Comparison of ENCODE assay signal across 20 cellular contexts in genomic region chr2:144389930-144390311, GRCh38.
A peak's percentile ranks its signal among the peaks of the same experiment; 100 is the strongest.
DNase-seq lines count a peak whose midpoint lies in the region; ATAC-seq, FAIRE-seq and TF ChIP-seq lines count a peak whose summit lies in the region.
"Had no signal": no experiment of that assay in that cellular context is flagged by ENCODE, and none has a peak within 500 bp of the region (broad histone marks: within the 10 kb centered on the region; RNA-seq: fewer than 3 reads in every experiment).

No MANE protein-coding gene starts in this region.

- H3K9ac ChIP-seq in PC-3 (ENCODE audit: low read length): peak overlapping the region; percentile 61
- peak overlapping the region; percentile 57 for H3K9ac ChIP-seq in keratinocyte (ENCODE audit: control insufficient read depth, extremely low read depth, insufficient read depth, low read length)
- no peak overlapping the region for H3K9ac ChIP-seq in smooth muscle cell (ENCODE audit: low read depth)

- no peaks in the 10 kb centered on the region for H3K36me3 Mint-ChIP-seq in activated T-cell treated with anti-CD3 and anti-CD28 coated beads, Interleukin-2, amount 50 U/mL, for 4 hours (ENCODE audit: insufficient read depth)
- H3K36me3 Mint-ChIP-seq: activated naive CD8-positive, alpha-beta T cell had no signal

- no peak overlapping the region for H3K4me3 Mint-ChIP-seq in activated T-cell treated with anti-CD3 and anti-CD28 coated beads, Interleukin-2, amount 50 U/mL, for 4 hours
- H3K4me3 Mint-ChIP-seq: activated naive CD8-positive, alpha-beta T cell; central memory CD8-positive, alpha-beta T cell; type B pancreatic cell had no signal

- intact Hi-C loops in PC-3 (cut with micrococcal nuclease) (no loop called here), gastrocnemius medialis (cut with DNase I; ENCODE audit: low total_unique reads) (no loop called here)

- H3K4me1 Mint-ChIP-seq in activated T-cell treated with anti-CD3 and anti-CD28 coated beads, Interleukin-2, amount 50 U/mL, for 4 hours (ENCODE audit: low read depth): peaks cover 3% of the 10 kb centered on the region
- H3K4me1 Mint-ChIP-seq: central memory CD8-positive, alpha-beta T cell had no signal

- H3K4me1 ChIP-seq in PC-3 (ENCODE audit: insufficient read depth, low read length) (peaks cover 12% of the 10 kb centered on the region; the same call in 1 of the 2 replicates), keratinocyte (ENCODE audit: control insufficient read depth, extremely low read depth, insufficient read depth, low read length) (peaks cover 6% of the 10 kb centered on the region), smooth muscle cell (ENCODE audit: low read depth) (no peaks in the 10 kb centered on the region), gastrocnemius medialis (peaks cover 10 to 14% of the 10 kb centered on the region in 2 donors)

- no peaks in the 10 kb centered on the region for H3K9me1 ChIP-seq in keratinocyte (ENCODE audit: control insufficient read depth, extremely low read depth, insufficient read depth, low read length)

- DNase-seq in PC-3 (no peak), keratinocyte (ENCODE audit: low read depth, low spot score) (no peak), smooth muscle cell (lab: John Stamatoyannopoulos, UW; ENCODE audit: unreplicated experiment) (no peak), hepatic stellate cell (ENCODE audit: low spot score) (no peak), NCI-H82 treated with DMSO at 0.1 percent for 48 hours (lab: John Stamatoyannopoulos, UW; ENCODE audit: unreplicated experiment) (no peak), gastrocnemius medialis (no peak)
- no peak for DNase-seq in activated T-cell treated with anti-CD3 and anti-CD28 coated beads, Interleukin-2, amount 50 U/mL, for 4 hours
- DNase-seq: activated CD4-positive, alpha-beta T cell treated with anti-CD3 and anti-CD28 coated beads, Interleukin-2, amount 50 U/mL, for 1 hour; C1 segment of cervical spinal cord; NCI-H1930; NCI-H526; stimulated activated CD4-positive, alpha-beta T cell treated with anti-CD3 and anti-CD28 coated beads, Interleukin-4, amount 100 ng/mL, for 4 hours had no signal

- H3F3A ChIP-seq in PC-3 (ENCODE audit: low read length, unreplicated experiment): no peaks in the 10 kb centered on the region
- peaks cover 30% of the 10 kb centered on the region for H3F3A ChIP-seq in smooth muscle cell (ENCODE audit: low read depth)

- CTCF ChIA-PET in PC-3 (lab: Charles Lee): no interaction called here

- H3K36me3 ChIP-seq in PC-3 (ENCODE audit: low read depth, low read length) (no peaks in the 10 kb centered on the region), keratinocyte (ENCODE audit: control insufficient read depth in 2 of 2, extremely low read depth in 1 of 2, insufficient read depth in 2 of 2, low read length in 2 of 2) (no peaks in the 10 kb centered on the region), smooth muscle cell (ENCODE audit: low read depth) (peaks cover 26% of the 10 kb centered on the region), gastrocnemius medialis (peaks cover 0 to 17% of the 10 kb centered on the region in 2 donors)

- FAIRE-seq in keratinocyte (lab: Jason Lieb, UNC): peak; percentile 77
- FAIRE-seq: GM18507, TTC549 had no signal

- H4K20me1 ChIP-seq in PC-3 (ENCODE audit: low read length) (no peaks in the 10 kb centered on the region), keratinocyte (ENCODE audit: control insufficient read depth, extremely low read depth, insufficient read depth, low read length) (no peaks in the 10 kb centered on the region), smooth muscle cell (ENCODE audit: low read depth) (peaks cover 11% of the 10 kb centered on the region)

- H3K4me2 ChIP-seq in PC-3 (ENCODE audit: low read length) (peak overlapping the region; percentile 84), keratinocyte (ENCODE audit: control insufficient read depth, extremely low read depth, insufficient read depth, low read depth, low read length) (peak overlapping the region; percentile 66), smooth muscle cell (no peak overlapping the region)
- H3K4me2 ChIP-seq: PC-9 had no signal

- no peaks in the 10 kb centered on the region for H3K9me2 ChIP-seq in PC-3 (replicated peaks; ENCODE audit: low read length)

- no peaks in the 10 kb centered on the region for H3K27me3 Mint-ChIP-seq in activated T-cell treated with anti-CD3 and anti-CD28 coated beads, Interleukin-2, amount 50 U/mL, for 4 hours (ENCODE audit: low read depth)
- H3K27me3 Mint-ChIP-seq: activated naive CD8-positive, alpha-beta T cell; central memory CD8-positive, alpha-beta T cell had no signal

- peak overlapping the region; percentile 72 for H3K4me3 ChIP-seq in PC-3 (ENCODE audit: low read length)
- H3K4me3 ChIP-seq in keratinocyte (ENCODE audit: control insufficient read depth in 2 of 3, extremely low read depth in 1 of 3, insufficient read depth in 2 of 3, low read depth in 1 of 3, low read length in 3 of 3): peak overlapping the region; percentile 46 to 76 (median 62)
- H3K4me3 ChIP-seq in smooth muscle cell: peak overlapping the region; percentile 34
- H3K4me3 ChIP-seq in gastrocnemius medialis: no peak overlapping the region
- H3K4me3 ChIP-seq: PC-9 had no signal

- peak; percentile 30 for ATAC-seq in PC-3
- no peak for ATAC-seq in activated T-cell treated with anti-CD3 and anti-CD28 coated beads, Interleukin-2, amount 50 U/mL, for 4 hours
- ATAC-seq in gastrocnemius medialis: no peak
- ATAC-seq: HCT116 had no signal

- no TSS peak for BruUV-seq in PC-3 (replicated peaks; lab: Mats Ljungman, UMichigan)

- H3K9me3 ChIP-seq in PC-3 (ENCODE audit: low read length): no peaks in the 10 kb centered on the region
- H3K9me3 ChIP-seq in keratinocyte (ENCODE audit: control insufficient read depth, low read depth, low read length): no peaks in the 10 kb centered on the region
- H3K9me3 ChIP-seq in smooth muscle cell (replicated peaks; ENCODE audit: low read depth): no peaks in the 10 kb centered on the region
- H3K9me3 ChIP-seq in gastrocnemius medialis: no peaks in the 10 kb centered on the region

- WGBS in smooth muscle cell (ENCODE audit: low lambda C conversion rate): 85% methylated on average over 9 of the region's 9 CpGs

- H3K79me2 ChIP-seq in PC-3 (ENCODE audit: low read length): no peaks in the 10 kb centered on the region
- H3K79me2 ChIP-seq in keratinocyte (ENCODE audit: control insufficient read depth, insufficient read depth, low read length): no peaks in the 10 kb centered on the region
- peaks cover 5% of the 10 kb centered on the region for H3K79me2 ChIP-seq in smooth muscle cell (ENCODE audit: low read depth)

- no peak for TF ChIP-seq CTCF in PC-3 (conservative IDR thresholded peaks at IDR 0.05; ENCODE audit: low read depth, low read length)
- no peak for TF ChIP-seq CTCF in keratinocyte (optimal IDR thresholded peaks at IDR 0.05 in 1 of 3, IDR thresholded peaks at IDR 0.05 in 1 of 3, conservative IDR thresholded peaks at IDR 0.05 in 1 of 3; ENCODE audit: extremely low read depth in 1 of 3, insufficient read depth in 2 of 3, low read length in 3 of 3)
- TF ChIP-seq CTCF in smooth muscle cell (IDR thresholded peaks at IDR 0.05; ENCODE audit: borderline replicate concordance, insufficient read depth, poor library complexity, severe bottlenecking): no peak
- TF ChIP-seq CTCF in gastrocnemius medialis (IDR thresholded peaks at IDR 0.05 in 4 of 5, conservative IDR thresholded peaks at IDR 0.05 in 1 of 5): no peak

- H3K27ac ChIP-seq in PC-3 (ENCODE audit: low read length) (no peak overlapping the region), cingulate gyrus (ENCODE audit: low read depth, low read length) (peak overlapping the region; percentile 2), keratinocyte (ENCODE audit: control insufficient read depth, insufficient read depth, low read length) (no peak overlapping the region), smooth muscle cell (ENCODE audit: low read depth) (no peak overlapping the region), gastrocnemius medialis (no peak overlapping the region)
- H3K27ac ChIP-seq: PC-9 had no signal

- POLR2A ChIA-PET in PC-3 (lab: Charles Lee; ENCODE audit: unreplicated experiment): no interaction called here

- no peaks in the 10 kb centered on the region for H3K9me3 Mint-ChIP-seq in activated T-cell treated with anti-CD3 and anti-CD28 coated beads, Interleukin-2, amount 50 U/mL, for 4 hours
- H3K9me3 Mint-ChIP-seq: central memory CD8-positive, alpha-beta T cell; type B pancreatic cell had no signal

- H2AFZ ChIP-seq in PC-3 (ENCODE audit: low read length) (peak overlapping the region; percentile 93), keratinocyte (ENCODE audit: control insufficient read depth, low read length) (peak overlapping the region; percentile 98), smooth muscle cell (ENCODE audit: low read depth) (no peak overlapping the region)
- H2AFZ ChIP-seq: PC-9 had no signal

- no peak for TF ChIP-seq POLR2A in gastrocnemius medialis (IDR thresholded peaks at IDR 0.05)

- dilution Hi-C loops in keratinocyte (cut with MboI; ENCODE audit: extremely low pct_ligation_motif_present, low sequenced_read_pairs): no loop called here

- H3K27me3 ChIP-seq in PC-3 (ENCODE audit: low read length) (no peaks in the 10 kb centered on the region), keratinocyte (ENCODE audit: control insufficient read depth, extremely low read depth, insufficient read depth, low read length) (no peaks in the 10 kb centered on the region), smooth muscle cell (ENCODE audit: low read depth) (no peaks in the 10 kb centered on the region), gastrocnemius medialis (no peaks in the 10 kb centered on the region)

- in situ Hi-C loops in gastrocnemius medialis (cut with MboI; ENCODE audit: low sequenced_read_pairs in 4 of 4): loop anchor here in 1 of 4 donors (10.0 kb wide), 1 partner anchor 55 kb away; a partner anchor contains a TSS

Comparison
In these comparisons a context has a peak if more than half of its experiments do, and no peak if none do; other contexts are left out.
1. H3K4me3 ChIP-seq: peak in PC-3 (single experiment), keratinocyte (3 of 3) and smooth muscle cell (single experiment); none in gastrocnemius medialis (0 of 4).